Comparison of ENCODE assay signal across 8 cellular contexts in genomic region chr6:45419574-45420082, GRCh38. TPM values are rescaled to one million over a fixed set of nuclear protein-coding genes. Genes with fewer than 3 reads are reported as not detected.
A peak's percentile ranks its signal among the peaks of the same experiment; 100 is the strongest.
DNase-seq lines count a peak whose midpoint lies in the region; ATAC-seq, FAIRE-seq and TF ChIP-seq lines count a peak whose summit lies in the region.

No MANE protein-coding gene starts in this region.

- peaks cover 37% of the 10 kb centered on the region for H3F3A ChIP-seq in MM.1S (ENCODE audit: insufficient read depth, low read length)

- H4K20me1 ChIP-seq in MM.1S (ENCODE audit: insufficient read depth, low read length) = no peaks in the 10 kb centered on the region

- TF ChIP-seq CTCF in D721Med (IDR thresholded peaks at IDR 0.05; ENCODE audit: insufficient read depth, missing control alignments) (peak; percentile 53), MM.1S (IDR thresholded peaks at IDR 0.05; ENCODE audit: low read length) (peak; percentile 50), coronary artery (IDR thresholded peaks at IDR 0.05) (no peak), lower lobe of right lung (IDR thresholded peaks at IDR 0.05) (peak; percentile 36)

- intact Hi-C loops in lower lobe of right lung (cut with DNase I) = loop anchor here (10.0 kb wide), 1 partner anchor 295 kb away; no protein-coding TSS in a partner anchor

- H3K27ac ChIP-seq in MM.1S (ENCODE audit: low read length) (peak overlapping the region; percentile 98), coronary artery (no peak overlapping the region), lower lobe of right lung (no peak overlapping the region)

- no peak for DNase-seq in D721Med (ENCODE audit: insufficient read length, low spot score)
- peak; percentile 90 for DNase-seq in MM.1S
- DNase-seq in coronary artery (ENCODE audit: low spot score) = no peak
- peak; percentile 83 for DNase-seq in lower lobe of right lung
- peak; percentile 27 to 28 for DNase-seq in stimulated activated CD8-positive, alpha-beta memory T cell treated with anti-CD3 and anti-CD28 coated beads, Interleukin-15, amount 100 ng/mL, for 4 hours (ENCODE audit: low read depth in 2 of 2)

- H3K27me3 ChIP-seq in MM.1S (replicated peaks; ENCODE audit: insufficient read depth, low read length) (no peaks in the 10 kb centered on the region), lower lobe of right lung (ENCODE audit: low read depth) (peaks cover 53% of the 10 kb centered on the region)

- peaks cover 34% of the 10 kb centered on the region for H3K4me1 ChIP-seq in MM.1S (ENCODE audit: low read length)
- H3K4me1 ChIP-seq in lower lobe of right lung = peaks cover 39% of the 10 kb centered on the region

- H3K4me2 ChIP-seq in MM.1S (ENCODE audit: low read depth, low read length) = peak overlapping the region; percentile 93

- ATAC-seq in activated CD4-positive, CD25-positive, alpha-beta regulatory T cell treated with anti-CD3 and anti-CD28 coated beads, Interleukin-2, amount 50 U/mL, for 24 hours = peak; percentile 30 to 42
- peak; percentile 49 to 77 for ATAC-seq in lower lobe of right lung
- no peak for ATAC-seq in GM21367 (IDR thresholded peaks at IDR 0.05; ENCODE audit: unreplicated experiment)
- no peak for ATAC-seq in GM19463 (IDR thresholded peaks at IDR 0.05; ENCODE audit: unreplicated experiment)

- H3K4me3 ChIP-seq in MM.1S (ENCODE audit: low read length) = peak overlapping the region; percentile 95
- H3K4me3 ChIP-seq in coronary artery = peak overlapping the region; percentile 63
- peak overlapping the region; percentile 60 for H3K4me3 ChIP-seq in lower lobe of right lung

- H3K36me3 ChIP-seq in MM.1S (replicated peaks; ENCODE audit: insufficient read depth, low read length) (no peaks in the 10 kb centered on the region), lower lobe of right lung (no peaks in the 10 kb centered on the region)

- H3K9me3 ChIP-seq in MM.1S (replicated peaks; ENCODE audit: insufficient read depth, low read length) (no peaks in the 10 kb centered on the region), lower lobe of right lung (no peaks in the 10 kb centered on the region)

- no peak for FAIRE-seq in D721Med (lab: Jason Lieb, UNC)

- H3K9ac ChIP-seq in MM.1S (ENCODE audit: low read length) = peak overlapping the region; percentile 100

- H3K79me2 ChIP-seq in MM.1S (ENCODE audit: low read length) = peaks cover 72% of the 10 kb centered on the region

- H2AFZ ChIP-seq in MM.1S (ENCODE audit: low read length) = peak overlapping the region; percentile 32

- H3K9me2 ChIP-seq in MM.1S (replicated peaks; ENCODE audit: insufficient read depth, low read length) = no peaks in the 10 kb centered on the region

RNA-seq across cellular contexts. Expression of gene SUPT3H, which starts 41.9 kb away (rescaled TPM):
- total RNA-seq in lower lobe of right lung = 6.7 TPM

Comparison
In these comparisons a context has a peak if more than half of its experiments do, and no peak if none do; other contexts are left out.
1. DNase-seq: peak in MM.1S (single experiment), lower lobe of right lung (single experiment) and stimulated activated CD8-positive, alpha-beta memory T cell treated with anti-CD3 and anti-CD28 coated beads, Interleukin-15, amount 100 ng/mL, for 4 hours (2 of 2); none in D721Med (single experiment) and coronary artery (single experiment).
2. ATAC-seq: peak in activated CD4-positive, CD25-positive, alpha-beta regulatory T cell treated with anti-CD3 and anti-CD28 coated beads, Interleukin-2, amount 50 U/mL, for 24 hours (2 of 2) and lower lobe of right lung (2 of 2); none in GM21367 (single experiment) and GM19463 (single experiment).
3. Peak in every context shown above with its lines, with median percentiles within 50 percentile points of each other: H3K4me3 ChIP-seq.